Comparison of ENCODE assay signal across 8 cellular contexts in the genomic region with DNA sequence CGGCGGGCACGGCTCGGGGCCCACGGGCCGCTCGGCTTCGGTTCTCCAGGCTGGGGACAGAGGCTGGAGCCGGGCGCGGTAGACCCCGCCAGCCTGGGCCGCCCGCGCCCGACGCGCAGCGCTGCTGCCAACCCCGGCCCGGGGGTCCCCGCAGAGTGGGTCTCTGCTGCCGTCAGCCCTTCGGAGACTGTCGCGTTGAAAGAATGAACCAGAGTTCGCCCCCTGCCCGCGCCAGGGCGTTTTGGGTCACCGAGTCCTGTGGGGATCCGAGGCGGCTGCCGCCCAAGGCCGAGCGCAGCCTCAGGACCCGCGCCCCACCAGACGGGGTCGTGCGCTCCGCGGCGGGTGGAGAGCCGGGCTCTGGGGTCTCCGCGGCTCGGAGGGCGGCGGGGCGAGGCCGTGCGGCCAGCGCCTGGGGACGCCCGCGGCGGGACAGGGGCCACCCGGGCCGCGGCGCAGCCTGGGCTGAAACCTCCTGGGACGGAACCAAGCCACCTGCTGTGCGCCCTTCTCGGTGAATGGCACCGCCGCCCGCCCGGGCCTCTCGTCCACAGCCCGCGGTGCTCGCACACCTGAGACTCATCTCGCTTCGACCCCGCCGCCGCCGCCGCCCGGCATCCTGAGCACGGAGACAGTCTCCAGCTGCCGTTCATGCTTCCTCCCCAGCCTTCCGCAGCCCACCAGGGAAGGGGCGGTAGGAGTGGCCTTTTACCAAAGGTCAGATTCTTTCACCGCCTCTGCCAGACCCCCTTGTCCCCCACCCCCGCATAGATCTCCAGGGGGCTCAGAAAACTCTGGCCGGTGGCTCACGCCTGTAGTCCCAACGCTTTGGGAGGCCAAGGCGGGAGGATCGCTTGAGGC. TPM values are rescaled to one million over a fixed set of nuclear protein-coding genes. Genes with fewer than 3 reads are reported as not detected.
DNase-seq lines count a peak whose midpoint lies in the region; ATAC-seq, FAIRE-seq and TF ChIP-seq lines count a peak whose summit lies in the region.

No MANE protein-coding gene starts in this region.

- peaks cover 17% of the 10 kb centered on the region for H3K27me3 Mint-ChIP-seq in activated CD4-positive, alpha-beta T cell treated with anti-CD3 and anti-CD28 coated beads for 36 hours

- H3K9me3 ChIP-seq in iPS-18c (ENCODE audit: control insufficient read depth, insufficient read depth, low read length), result no peaks in the 10 kb centered on the region

- ATAC-seq in activated CD4-positive, alpha-beta T cell treated with anti-CD3 and anti-CD28 coated beads for 36 hours, result no peak

- H3K4me3 ChIP-seq in iPS-18c (ENCODE audit: insufficient read depth, low read depth, low read length), result peak overlapping the region; percentile 62

- H3K4me1 Mint-ChIP-seq in activated CD4-positive, alpha-beta T cell treated with anti-CD3 and anti-CD28 coated beads for 36 hours, result peaks cover 12% of the 10 kb centered on the region

- intact Hi-C loops in activated CD4-positive, alpha-beta T cell treated with anti-CD3 and anti-CD28 coated beads for 36 hours (cut with DNase I, micrococcal nuclease), result loop anchor here in 1 of 2 experiments (1.0 kb wide), 3 partner anchors 22 to 365 kb away; a partner anchor contains a TSS

- H3K9me3 Mint-ChIP-seq in activated CD4-positive, alpha-beta T cell treated with anti-CD3 and anti-CD28 coated beads for 36 hours (ENCODE audit: low read depth), result no peaks in the 10 kb centered on the region

- CTCF ChIA-PET in activated CD4-positive, alpha-beta T cell treated with anti-CD3 and anti-CD28 coated beads for 36 hours (lab: Charles Lee), result interaction anchor here (0.7 to 1.0 kb wide), 2 partner anchors 16 to 22 kb away, joined by 3 read pairs; a partner anchor contains a TSS

- peaks cover 9% of the 10 kb centered on the region for H3K36me3 Mint-ChIP-seq in activated CD4-positive, alpha-beta T cell treated with anti-CD3 and anti-CD28 coated beads for 36 hours (ENCODE audit: low read depth)

- no peak for FAIRE-seq in D721Med (lab: Jason Lieb, UNC)

- POLR2A ChIA-PET in activated CD4-positive, alpha-beta T cell treated with anti-CD3 and anti-CD28 coated beads for 36 hours (lab: Charles Lee), result no interaction called here

- peak; percentile 49 for DNase-seq in activated CD4-positive, alpha-beta T cell treated with anti-CD3 and anti-CD28 coated beads for 36 hours
- DNase-seq in activated CD4-positive, alpha-beta T cell treated with anti-CD3 and anti-CD28 coated beads for 1 hour, result no peak
- peak; percentile 70 for DNase-seq in activated effector memory CD4-positive, alpha-beta T cell treated with anti-CD3 and anti-CD28 coated beads, Interleukin-2, amount 50 U/mL, for 16 hours
- peak; percentile 56 for DNase-seq in stimulated activated CD8-positive, alpha-beta memory T cell treated with anti-CD3 and anti-CD28 coated beads, Interleukin-4, amount 100 ng/mL, for 48 hours
- DNase-seq in cerebellum (ENCODE audit: low spot score) (no peak), NCI-H226 (no peak), D721Med (ENCODE audit: insufficient read length, low spot score) (no peak)

- TF ChIP-seq CTCF in D721Med (IDR thresholded peaks at IDR 0.05; ENCODE audit: insufficient read depth, missing control alignments), result no peak

- no peak overlapping the region for H3K27ac Mint-ChIP-seq in activated CD4-positive, alpha-beta T cell treated with anti-CD3 and anti-CD28 coated beads for 36 hours

- H3K4me3 Mint-ChIP-seq in activated CD4-positive, alpha-beta T cell treated with anti-CD3 and anti-CD28 coated beads for 36 hours, result peak overlapping the region; percentile 46

RNA-seq across cellular contexts. Expression of a gene that starts 0.7 kb away (rescaled TPM):
- 1 to 10 TPM; 2.0 to 2.6 TPM for total RNA-seq in activated CD4-positive, alpha-beta T cell treated with anti-CD3 and anti-CD28 coated beads for 36 hours
- 8.3 TPM for total RNA-seq in cerebellum

RNA-seq across cellular contexts. Expression of a gene that starts 21.3 kb away (rescaled TPM):
- total RNA-seq in activated CD4-positive, alpha-beta T cell treated with anti-CD3 and anti-CD28 coated beads for 36 hours, result under 1 TPM in 1 of 2 experiments, not detected in 1; 0.37 TPM
- 1.9 TPM for total RNA-seq in cerebellum

RNA-seq across cellular contexts. Expression of a gene that starts 21.7 kb away (rescaled TPM):
- total RNA-seq in activated CD4-positive, alpha-beta T cell treated with anti-CD3 and anti-CD28 coated beads for 36 hours, result 10 to 100 TPM; 46.3 to 47.0 TPM
- 46.0 TPM for total RNA-seq in cerebellum

RNA-seq across cellular contexts. Expression of a gene that starts 30.2 kb away (rescaled TPM):
- total RNA-seq in activated CD4-positive, alpha-beta T cell treated with anti-CD3 and anti-CD28 coated beads for 36 hours, result 1 to 10 TPM; 2.1 to 4.0 TPM
- not detected for total RNA-seq in cerebellum

Comparison
In these comparisons a context has a peak if more than half of its experiments do, and no peak if none do; other contexts are left out.
1. DNase-seq: peak in activated CD4-positive, alpha-beta T cell treated with anti-CD3 and anti-CD28 coated beads for 36 hours (single experiment), activated effector memory CD4-positive, alpha-beta T cell treated with anti-CD3 and anti-CD28 coated beads, Interleukin-2, amount 50 U/mL, for 16 hours (single experiment) and stimulated activated CD8-positive, alpha-beta memory T cell treated with anti-CD3 and anti-CD28 coated beads, Interleukin-4, amount 100 ng/mL, for 48 hours (single experiment); none in activated CD4-positive, alpha-beta T cell treated with anti-CD3 and anti-CD28 coated beads for 1 hour (single experiment), cerebellum (single experiment), NCI-H226 (single experiment) and D721Med (single experiment).